ENCODE assay signal across 9 cellular contexts in the genomic region with DNA sequence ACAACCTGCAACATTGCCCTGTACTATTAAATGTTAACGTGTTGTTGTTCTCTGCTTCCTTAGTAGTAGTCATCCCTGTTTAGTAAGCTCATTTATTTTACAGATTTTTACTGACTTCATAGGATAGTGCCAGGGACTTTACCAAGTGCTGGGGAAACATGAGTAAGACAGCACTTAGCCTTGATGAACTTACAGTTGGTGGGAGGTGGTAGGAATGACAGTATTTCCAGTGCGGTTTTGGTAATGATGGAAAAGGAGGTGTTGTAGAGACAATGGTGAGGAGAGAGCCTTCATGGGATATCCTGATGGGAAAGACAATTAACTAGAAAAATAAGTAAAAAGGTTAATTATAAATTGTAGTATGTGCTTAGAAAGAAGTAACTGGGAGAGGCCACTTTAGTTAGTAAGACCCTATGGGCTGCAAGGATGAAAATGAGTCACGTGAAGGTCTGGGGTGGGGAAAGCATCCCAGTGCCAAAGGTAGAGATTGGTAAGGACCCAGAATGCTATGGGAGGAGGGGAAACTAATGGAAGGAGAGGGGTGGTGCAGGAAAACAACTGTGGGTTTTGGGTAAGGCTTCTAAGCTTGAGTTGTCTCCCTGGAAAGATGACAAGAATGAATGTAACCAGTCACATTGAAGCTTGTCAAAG. TPM values are rescaled to one million over a fixed set of nuclear protein-coding genes. Genes with fewer than 3 reads are reported as not detected.
DNase-seq lines count a peak whose midpoint lies in the region; ATAC-seq, FAIRE-seq and TF ChIP-seq lines count a peak whose summit lies in the region.
"Had no signal": no experiment of that assay in that cellular context is flagged by ENCODE, and none has a peak within 500 bp of the region (broad histone marks: within the 10 kb centered on the region; RNA-seq: fewer than 3 reads in every experiment).

No MANE protein-coding gene starts in this region.

- H3K36me3 Mint-ChIP-seq in Caco-2 (ENCODE audit: insufficient read depth, unreplicated experiment): peaks cover 12% of the 10 kb centered on the region

- intact Hi-C loops in Caco-2 (cut with micrococcal nuclease; ENCODE audit: unreplicated experiment): no loop called here
- intact Hi-C loops in ovary (cut with DNase I): loop anchor here in 1 of 4 donors (10.0 kb wide), 1 partner anchor 512 kb away; no protein-coding TSS in a partner anchor
- intact Hi-C loops in left colon (cut with DNase I, micrococcal nuclease): no loop called here

- no peak for TF ChIP-seq CTCF in Caco-2 (IDR thresholded peaks at IDR 0.05; ENCODE audit: insufficient read depth in 1 of 2, low read depth in 1 of 2, low read length in 1 of 2, severe bottlenecking in 1 of 2, unreplicated experiment in 1 of 2)
- TF ChIP-seq CTCF in H1 (IDR thresholded peaks at IDR 0.05; ENCODE audit: control extremely low read depth in 1 of 3, insufficient read depth in 1 of 3, low read depth in 1 of 3, low read length in 3 of 3): no peak
- TF ChIP-seq CTCF in ovary (IDR thresholded peaks at IDR 0.05): no peak

- H2BK120ac ChIP-seq in H1 (replicated peaks; ENCODE audit: low read depth, low read length): no peak overlapping the region

- H3K4me3 ChIP-seq in Caco-2 (ENCODE audit: low read depth, low read length) (peak overlapping the region; percentile 74), H1 (ENCODE audit: extremely low read depth in 1 of 4, insufficient read depth in 2 of 4, low read depth in 3 of 4, low read length in 4 of 4) (peak overlapping the region; percentile 78 to 99 (median 95); a peak in 7 of 8 replicates), ovary (peak overlapping the region; percentile 96)
- peak overlapping the region; percentile 92 for H3K4me3 ChIP-seq in Jurkat, Clone E6-1 (ENCODE audit: low read length)

- H3K27ac Mint-ChIP-seq in Caco-2 (ENCODE audit: unreplicated experiment): no peak overlapping the region

- H3K9ac ChIP-seq in H1 (replicated peaks in 1 of 4; ENCODE audit: extremely low read depth in 1 of 4, low read depth in 3 of 4, low read length in 3 of 4): peak overlapping the region in 1 of 4 experiments; percentile 59; a peak in 2 of 7 replicates

- CTCF ChIA-PET in Caco-2 (lab: Charles Lee) (interaction anchor here (0.6 kb wide), 1 partner anchor 369 kb away, joined by 3 read pairs; no protein-coding TSS in a partner anchor), H1 (lab: Charles Lee; ENCODE audit: partially characterized antibody) (interaction anchor here (0.9 to 3.8 kb wide), 4 partner anchors 10 to 176 kb away, joined by 3 to 19 read pairs (median 6); no protein-coding TSS in a partner anchor)

- no peak overlapping the region for H3K4me3 Mint-ChIP-seq in Caco-2 (ENCODE audit: unreplicated experiment)

- H3K9me3 ChIP-seq in Caco-2: no peaks in the 10 kb centered on the region
- no peaks in the 10 kb centered on the region for H3K9me3 ChIP-seq in H1 (ENCODE audit: insufficient read depth in 2 of 2, low read depth in 1 of 2, low read length in 1 of 2)
- no peaks in the 10 kb centered on the region for H3K9me3 ChIP-seq in ovary

- no peaks in the 10 kb centered on the region for H3K9me3 Mint-ChIP-seq in Caco-2 (ENCODE audit: unreplicated experiment)
- H3K9me3 Mint-ChIP-seq: neural crest cell had no signal

- H4K91ac ChIP-seq in H1 (replicated peaks; ENCODE audit: insufficient read length, low read length): no peak overlapping the region

- peaks cover 5% of the 10 kb centered on the region; the same call in 1 of the 2 replicates for H3K4me1 ChIP-seq in Caco-2
- peaks cover 0 to 4% (median 2%) of the 10 kb centered on the region in 4 experiments; a peak in 4 of 7 replicates for H3K4me1 ChIP-seq in H1 (replicated peaks in 1 of 4; ENCODE audit: control insufficient read depth in 3 of 4, insufficient read depth in 4 of 4, low read length in 3 of 4)
- peaks cover 5% of the 10 kb centered on the region for H3K4me1 ChIP-seq in ovary (ENCODE audit: insufficient read depth)

- no peak for TF ChIP-seq EP300 in H1 (IDR thresholded peaks at IDR 0.05; ENCODE audit: borderline replicate concordance in 1 of 2, low read depth in 2 of 2, low read length in 2 of 2)
- no peak for TF ChIP-seq EP300 in ovary (IDR thresholded peaks at IDR 0.05)

- H3K27ac ChIP-seq in H1 (ENCODE audit: low read depth, low read length) (no peak overlapping the region), ovary (no peak overlapping the region)

- no peak overlapping the region for H4K8ac ChIP-seq in H1 (ENCODE audit: extremely low read depth, insufficient read depth, low read length)

- peaks cover 10% of the 10 kb centered on the region; the same call in 1 of the 2 replicates for H3K79me1 ChIP-seq in H1 (ENCODE audit: low read depth, low read length)

- peak overlapping the region; percentile 54 to 78 for H3K4me2 ChIP-seq in H1 (ENCODE audit: insufficient read depth in 1 of 2, low read depth in 2 of 2, low read length in 2 of 2)

- TF ChIP-seq POLR2A in H1 (IDR thresholded peaks at IDR 0.05; ENCODE audit: control extremely low read depth in 1 of 2, low read depth in 2 of 2, low read length in 2 of 2) (no peak), ovary (IDR thresholded peaks at IDR 0.05) (no peak)

- no peak for FAIRE-seq in H1 (lab: Jason Lieb, UNC)

- H2BK15ac ChIP-seq in H1 (ENCODE audit: low read length): no peak overlapping the region

- DNase-seq in Caco-2: no peak
- DNase-seq in Jurkat, Clone E6-1 (ENCODE audit: low read depth, low spot score): no peak
- no peak for DNase-seq in H1 (ENCODE audit: low read depth in 1 of 2, low spot score in 2 of 2)
- no peak for DNase-seq in ovary
- DNase-seq in left colon: no peak
- no peak for DNase-seq in T-helper 9 cell
- no peak for DNase-seq in activated T-cell treated with anti-CD3 and anti-CD28 coated beads, Interleukin-2, amount 50 U/mL, for 1 hour

- H2AK5ac ChIP-seq in H1 (ENCODE audit: low read depth, low read length): no peak overlapping the region

- H2AFZ ChIP-seq in H1 (ENCODE audit: low read length): no peak overlapping the region

- WGBS in H1 (ENCODE audit: extremely low coverage in 1 of 2, insufficient coverage in 1 of 2, insufficient read length in 1 of 2, insufficient replicate concordance in 2 of 2, low coverage in 1 of 2, low lambda C conversion rate in 2 of 2, missing lambda C conversion rate in 1 of 2), 2 experiments: 43% methylated on average over 3 of the region's 3 CpGs; no CpG with 5 or more reads in 1 of the 2 experiments
- 7 to 11% (median 8%) methylated on average over 3 of the region's 3 CpGs for WGBS in ovary, 3 donors

- H3K36me3 ChIP-seq in Caco-2 (ENCODE audit: control insufficient read depth, insufficient read depth, low read length) (no peaks in the 10 kb centered on the region), H1 (ENCODE audit: control insufficient read depth in 2 of 4, insufficient read depth in 4 of 4, low read length in 3 of 4) (no peaks in the 10 kb centered on the region), ovary (no peaks in the 10 kb centered on the region)

- BruUV-seq in Caco-2 (replicated peaks; lab: Mats Ljungman, UMichigan): no TSS peak

- H4K20me1 ChIP-seq in H1 (replicated peaks in 1 of 2; ENCODE audit: control insufficient read depth in 1 of 2, insufficient read depth in 2 of 2, low read length in 2 of 2): peaks cover 13 to 17% of the 10 kb centered on the region in 2 experiments

- H3K18ac ChIP-seq in H1 (ENCODE audit: extremely low read depth, low read length): no peak overlapping the region

- POLR2A ChIA-PET in Caco-2 (lab: Charles Lee) (no interaction called here), H1 (lab: Charles Lee; ENCODE audit: partially characterized antibody) (no interaction called here)

- H2BK12ac ChIP-seq in H1 (ENCODE audit: low read depth, low read length): no peak overlapping the region

- H3K27me3 Mint-ChIP-seq in Caco-2 (ENCODE audit: insufficient read depth, unreplicated experiment): no peaks in the 10 kb centered on the region

- no peak overlapping the region for H4K5ac ChIP-seq in H1 (ENCODE audit: insufficient read length, low read depth, low read length)

- no peak for TF ChIP-seq RAD21 in H1 (IDR thresholded peaks at IDR 0.05 in 1 of 2, conservative IDR thresholded peaks at IDR 0.05 in 1 of 2; ENCODE audit: low read depth in 2 of 2, low read length in 2 of 2)

- ATAC-seq in left colon (no peak), HG02870 (IDR thresholded peaks at IDR 0.05; ENCODE audit: unreplicated experiment) (no peak)

- H3K27me3 ChIP-seq in Caco-2 (replicated peaks; ENCODE audit: control insufficient read depth, insufficient read depth, low read length) (no peaks in the 10 kb centered on the region), H1 (replicated peaks in 1 of 4; ENCODE audit: control insufficient read depth in 3 of 4, extremely low read depth in 1 of 4, insufficient read depth in 3 of 4, low read length in 3 of 4) (no peaks in the 10 kb centered on the region), ovary (no peaks in the 10 kb centered on the region)

- peaks cover 13% of the 10 kb centered on the region for H3K4me1 Mint-ChIP-seq in Caco-2 (ENCODE audit: low read depth, unreplicated experiment)

- peaks cover 42 to 66% of the 10 kb centered on the region in 2 experiments for H3K79me2 ChIP-seq in H1 (ENCODE audit: control insufficient read depth in 1 of 2, insufficient read depth in 2 of 2, low read length in 2 of 2)

- no peak overlapping the region for H3K56ac ChIP-seq in H1 (replicated peaks; ENCODE audit: insufficient read length, low read depth, low read length)

- no peak overlapping the region for H3K14ac ChIP-seq in H1 (ENCODE audit: insufficient read length)

- H3K4ac ChIP-seq in H1 (replicated peaks; ENCODE audit: insufficient read length, low read depth, low read length): no peak overlapping the region

- H2BK5ac ChIP-seq in H1 (ENCODE audit: low read depth, low read length): no peak overlapping the region

- peaks cover 5% of the 10 kb centered on the region for H3K23me2 ChIP-seq in H1 (ENCODE audit: low read depth, low read length)

- H3K23ac ChIP-seq in H1 (ENCODE audit: insufficient read length): no peak overlapping the region

- no peak overlapping the region for H2BK20ac ChIP-seq in H1 (ENCODE audit: low read length)

TF ChIP-seq in H1, 55 proteins besides CTCF, POLR2A, EP300 and RAD21 (continues in another document):
- TF ChIP-seq FOSL1 (IDR thresholded peaks at IDR 0.05; ENCODE audit: insufficient read depth, low read depth, low read length): no peak

RNA-seq across cellular contexts. Expression of gene RLF, which starts 1.7 kb away (rescaled TPM):
- 11.6 and 12.8 TPM in 2 replicates for total RNA-seq in Caco-2 (2022)
- polyA plus RNA-seq in Jurkat, Clone E6-1 (2012; ENCODE audit: insufficient read depth, insufficient read length): 8.9 TPM
- 16.9 and 18.0 TPM in 2 replicates for total RNA-seq in H1 (2021; fragmentation: NEBNext Ultra II Directional; extraction: Animal tissue kit (Norgen Biotek cat#: 25700))
- polyA plus RNA-seq in H1 (2011; rRNA removed): 2.4 and 4.2 TPM in 2 replicates
- 5.4 TPM for polyA plus RNA-seq in H1 (2011; cell fraction: cytosol; rRNA removed)
- polyA plus RNA-seq in H1 (2011; cell fraction: nucleus; rRNA removed): 4.0 TPM
- 7.0 to 11.1 TPM (median 8.4 TPM) in 4 replicates for polyA plus RNA-seq in H1 (2012, experiment 1 of 2)
- 0.52 TPM for polyA plus RNA-seq in H1 (2012, experiment 2 of 2)
- 9.5 TPM for polyA plus RNA-seq in H1 (2013, experiment 1 of 2)
- polyA plus RNA-seq in H1 (2013, experiment 2 of 2): 9.4 TPM
- 16.6 and 24.7 TPM in 2 replicates for polyA minus RNA-seq in H1 (2011; rRNA and poly(A)+ RNA removed)
- 11.4 TPM for polyA minus RNA-seq in H1 (2011; cell fraction: cytosol; rRNA and poly(A)+ RNA removed)
- polyA minus RNA-seq in H1 (2011; cell fraction: nucleus; rRNA and poly(A)+ RNA removed): 17.0 TPM
- total RNA-seq in ovary: 10 to 100 TPM; 16.5 to 29.3 (median 19.1) TPM
- polyA plus RNA-seq in ovary: 1 to 10 TPM; 6.9 to 8.7 TPM
- total RNA-seq in left colon: 10 to 100 TPM in 1 of 2 donors, 1 to 10 TPM in 1; 9.5 to 14.7 TPM
